Comparison of ENCODE assay signal across 11 cellular contexts in the genomic region with DNA sequence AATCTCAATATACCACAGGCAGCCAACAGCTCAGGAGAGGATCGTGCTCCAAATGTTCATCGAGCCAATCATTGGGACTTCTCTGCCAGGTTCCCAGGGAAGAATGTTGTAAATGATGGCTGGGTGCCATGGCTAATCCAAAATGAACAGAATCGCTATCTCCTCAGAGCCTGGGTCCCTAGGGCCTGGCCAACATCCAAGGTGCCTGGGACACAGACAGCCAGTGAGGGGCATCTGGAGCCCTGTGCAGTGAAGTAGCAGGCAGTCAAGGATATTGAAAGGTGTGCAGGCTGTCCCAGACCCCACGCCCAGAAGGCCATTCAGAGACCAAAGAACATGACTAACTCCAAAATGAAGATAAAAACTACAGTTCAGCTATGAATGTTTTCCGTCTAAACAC. TPM values are rescaled to one million over a fixed set of nuclear protein-coding genes. Genes with fewer than 3 reads are reported as not detected.
DNase-seq lines count a peak whose midpoint lies in the region; ATAC-seq and TF ChIP-seq lines count a peak whose summit lies in the region.
"Had no signal": no experiment of that assay in that cellular context is flagged by ENCODE, and none has a peak within 500 bp of the region (broad histone marks: within the 10 kb centered on the region; RNA-seq: fewer than 3 reads in every experiment).

No MANE protein-coding gene starts in this region.

- H3K27ac Mint-ChIP-seq in WTC11, result peak overlapping the region; percentile 33; the same call in 1 of the 2 replicates
- peak overlapping the region in 1 of 2 donors; percentile 52 for H3K27ac Mint-ChIP-seq in T-cell

- H3K4me3 ChIP-seq in right cardiac atrium (ENCODE audit: low read length), result no peak overlapping the region

- POLR2A ChIA-PET in WTC11 (lab: Charles Lee) (interaction anchor here (0.7 to 2.2 kb wide), 2 partner anchors 85 to 957 kb away, joined by 5 to 6 read pairs; a partner anchor contains a TSS), T-cell (lab: Charles Lee) (no interaction called here)

- H3K4me3 Mint-ChIP-seq in WTC11, result no peak overlapping the region
- peak overlapping the region in 1 of 3 donors; percentile 72 for H3K4me3 Mint-ChIP-seq in T-cell

- H3K36me3 Mint-ChIP-seq in WTC11 (peaks cover 17% of the 10 kb centered on the region), T-cell (peaks cover 7% of the 10 kb centered on the region)

- H3K27me3 Mint-ChIP-seq in WTC11 (ENCODE audit: low read depth) (no peaks in the 10 kb centered on the region), T-cell (no peaks in the 10 kb centered on the region)

- H3K4me1 Mint-ChIP-seq in WTC11, result peaks cover 91% of the 10 kb centered on the region
- peaks cover 100% of the 10 kb centered on the region in 3 donors for H3K4me1 Mint-ChIP-seq in T-cell

- ATAC-seq in WTC11 (no peak), right cardiac atrium (peak; percentile 44 to 57), T-cell (replicated peaks in 1 of 4) (no peak)

- WGBS in right cardiac atrium, result 26% methylated on average over 5 of the region's 5 CpGs

- no peaks in the 10 kb centered on the region for H3K9me3 ChIP-seq in right cardiac atrium (ENCODE audit: control insufficient read depth, low read length)

- DNase-seq in stimulated activated CD4-positive, alpha-beta T cell treated with anti-CD3 and anti-CD28 coated beads, Interleukin-1b, Interleukin-23, amount 100 ng/mL, for 48 hours, result peak; percentile 16
- DNase-seq in stimulated activated CD4-positive, alpha-beta T cell treated with anti-CD3 and anti-CD28 coated beads, Interleukin-4, amount 100 ng/mL, for 24 hours, result no peak
- DNase-seq in WTC11 (ENCODE audit: low spot score), result no peak
- peak; percentile 44 to 87 (median 80) for DNase-seq in right cardiac atrium
- no peak for DNase-seq in glomerular visceral epithelial cell (ENCODE audit: extremely low spot score)
- DNase-seq in NCI-H2107 (lab: John Stamatoyannopoulos, UW), result no peak
- DNase-seq in dedifferentiated amniotic fluid mesenchymal stem cell (ENCODE audit: extremely low spot score), result no peak
- no peak for DNase-seq in T-cell
- DNase-seq: Calu3; central memory CD4-positive, alpha-beta T cell; NCI-H2081 had no signal

- H3K4me1 ChIP-seq in right cardiac atrium (ENCODE audit: control insufficient read depth, insufficient read depth, low read length), result peaks cover 57% of the 10 kb centered on the region

- CTCF ChIA-PET in WTC11 (lab: Charles Lee), result no interaction called here
- CTCF ChIA-PET in T-cell (lab: Charles Lee), result interaction anchor here in 1 of 2 donors (0.6 kb wide), 1 partner anchor 1508 kb away, joined by 4 read pairs; no protein-coding TSS in a partner anchor

- H3K27ac ChIP-seq in right cardiac atrium (ENCODE audit: low read length), result no peak overlapping the region

- no peaks in the 10 kb centered on the region for H3K27me3 ChIP-seq in right cardiac atrium (ENCODE audit: control insufficient read depth, insufficient read depth)

- no peak for TF ChIP-seq CTCF in WTC11 (IDR thresholded peaks at IDR 0.05)

- no peaks in the 10 kb centered on the region for H3K9me3 Mint-ChIP-seq in WTC11
- H3K9me3 Mint-ChIP-seq in T-cell, result no peaks in the 10 kb centered on the region

- intact Hi-C loops in right cardiac atrium (cut with DNase I), result loop anchor here in 1 of 4 donors (5.0 kb wide), 1 partner anchor 33 kb away; no protein-coding TSS in a partner anchor

TF ChIP-seq in WTC11, 78 proteins besides CTCF, POLR2A, EP300 and RAD21:
- no peak for TF ChIP-seq TEAD1 (CRISPR knock-in tag; IDR thresholded peaks at IDR 0.05)
- TF ChIP-seq, protein P1, sequence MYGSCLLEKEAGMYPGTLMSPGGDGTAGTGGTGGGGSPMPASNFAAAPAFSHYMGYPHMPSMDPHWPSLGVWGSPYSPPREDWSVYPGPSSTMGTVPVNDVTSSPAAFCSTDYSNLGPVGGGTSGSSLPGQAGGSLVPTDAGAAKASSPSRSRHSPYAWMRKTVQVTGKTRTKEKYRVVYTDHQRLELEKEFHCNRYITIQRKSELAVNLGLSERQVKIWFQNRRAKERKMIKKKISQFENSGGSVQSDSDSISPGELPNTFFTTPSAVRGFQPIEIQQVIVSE (CRISPR knock-in tag; IDR thresholded peaks at IDR 0.05; ENCODE audit: borderline replicate concordance), result no peak
- TF ChIP-seq, protein P2, sequence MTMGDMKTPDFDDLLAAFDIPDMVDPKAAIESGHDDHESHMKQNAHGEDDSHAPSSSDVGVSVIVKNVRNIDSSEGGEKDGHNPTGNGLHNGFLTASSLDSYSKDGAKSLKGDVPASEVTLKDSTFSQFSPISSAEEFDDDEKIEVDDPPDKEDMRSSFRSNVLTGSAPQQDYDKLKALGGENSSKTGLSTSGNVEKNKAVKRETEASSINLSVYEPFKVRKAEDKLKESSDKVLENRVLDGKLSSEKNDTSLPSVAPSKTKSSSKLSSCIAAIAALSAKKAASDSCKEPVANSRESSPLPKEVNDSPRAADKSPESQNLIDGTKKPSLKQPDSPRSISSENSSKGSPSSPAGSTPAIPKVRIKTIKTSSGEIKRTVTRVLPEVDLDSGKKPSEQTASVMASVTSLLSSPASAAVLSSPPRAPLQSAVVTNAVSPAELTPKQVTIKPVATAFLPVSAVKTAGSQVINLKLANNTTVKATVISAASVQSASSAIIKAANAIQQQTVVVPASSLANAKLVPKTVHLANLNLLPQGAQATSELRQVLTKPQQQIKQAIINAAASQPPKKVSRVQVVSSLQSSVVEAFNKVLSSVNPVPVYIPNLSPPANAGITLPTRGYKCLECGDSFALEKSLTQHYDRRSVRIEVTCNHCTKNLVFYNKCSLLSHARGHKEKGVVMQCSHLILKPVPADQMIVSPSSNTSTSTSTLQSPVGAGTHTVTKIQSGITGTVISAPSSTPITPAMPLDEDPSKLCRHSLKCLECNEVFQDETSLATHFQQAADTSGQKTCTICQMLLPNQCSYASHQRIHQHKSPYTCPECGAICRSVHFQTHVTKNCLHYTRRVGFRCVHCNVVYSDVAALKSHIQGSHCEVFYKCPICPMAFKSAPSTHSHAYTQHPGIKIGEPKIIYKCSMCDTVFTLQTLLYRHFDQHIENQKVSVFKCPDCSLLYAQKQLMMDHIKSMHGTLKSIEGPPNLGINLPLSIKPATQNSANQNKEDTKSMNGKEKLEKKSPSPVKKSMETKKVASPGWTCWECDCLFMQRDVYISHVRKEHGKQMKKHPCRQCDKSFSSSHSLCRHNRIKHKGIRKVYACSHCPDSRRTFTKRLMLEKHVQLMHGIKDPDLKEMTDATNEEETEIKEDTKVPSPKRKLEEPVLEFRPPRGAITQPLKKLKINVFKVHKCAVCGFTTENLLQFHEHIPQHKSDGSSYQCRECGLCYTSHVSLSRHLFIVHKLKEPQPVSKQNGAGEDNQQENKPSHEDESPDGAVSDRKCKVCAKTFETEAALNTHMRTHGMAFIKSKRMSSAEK (CRISPR knock-in tag; IDR thresholded peaks at IDR 0.05; ENCODE audit: borderline replicate concordance), result no peak
- TF ChIP-seq ZNF138 (CRISPR knock-in tag; conservative IDR thresholded peaks at IDR 0.05), result no peak
- TF ChIP-seq, protein P3, sequence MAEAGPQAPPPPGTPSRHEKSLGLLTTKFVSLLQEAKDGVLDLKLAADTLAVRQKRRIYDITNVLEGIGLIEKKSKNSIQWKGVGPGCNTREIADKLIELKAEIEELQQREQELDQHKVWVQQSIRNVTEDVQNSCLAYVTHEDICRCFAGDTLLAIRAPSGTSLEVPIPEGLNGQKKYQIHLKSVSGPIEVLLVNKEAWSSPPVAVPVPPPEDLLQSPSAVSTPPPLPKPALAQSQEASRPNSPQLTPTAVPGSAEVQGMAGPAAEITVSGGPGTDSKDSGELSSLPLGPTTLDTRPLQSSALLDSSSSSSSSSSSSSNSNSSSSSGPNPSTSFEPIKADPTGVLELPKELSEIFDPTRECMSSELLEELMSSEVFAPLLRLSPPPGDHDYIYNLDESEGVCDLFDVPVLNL (CRISPR knock-in tag; IDR thresholded peaks at IDR 0.05; ENCODE audit: borderline replicate concordance, low read depth), result no peak
- TF ChIP-seq, protein P4, sequence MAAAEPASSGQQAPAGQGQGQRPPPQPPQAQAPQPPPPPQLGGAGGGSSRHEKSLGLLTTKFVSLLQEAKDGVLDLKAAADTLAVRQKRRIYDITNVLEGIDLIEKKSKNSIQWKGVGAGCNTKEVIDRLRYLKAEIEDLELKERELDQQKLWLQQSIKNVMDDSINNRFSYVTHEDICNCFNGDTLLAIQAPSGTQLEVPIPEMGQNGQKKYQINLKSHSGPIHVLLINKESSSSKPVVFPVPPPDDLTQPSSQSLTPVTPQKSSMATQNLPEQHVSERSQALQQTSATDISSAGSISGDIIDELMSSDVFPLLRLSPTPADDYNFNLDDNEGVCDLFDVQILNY (CRISPR knock-in tag; IDR thresholded peaks at IDR 0.05), result no peak
- TF ChIP-seq RORB (CRISPR knock-in tag; IDR thresholded peaks at IDR 0.05), result no peak
- no peak for TF ChIP-seq NFATC4 (CRISPR knock-in tag; IDR thresholded peaks at IDR 0.05)
- TF ChIP-seq OVOL2 (CRISPR knock-in tag; IDR thresholded peaks at IDR 0.05; ENCODE audit: borderline replicate concordance), result no peak
- no peak for TF ChIP-seq ELF4 (CRISPR knock-in tag; IDR thresholded peaks at IDR 0.05; ENCODE audit: low read depth)
- TF ChIP-seq TEAD4 (CRISPR knock-in tag; IDR thresholded peaks at IDR 0.05), result no peak
- TF ChIP-seq, protein P5, sequence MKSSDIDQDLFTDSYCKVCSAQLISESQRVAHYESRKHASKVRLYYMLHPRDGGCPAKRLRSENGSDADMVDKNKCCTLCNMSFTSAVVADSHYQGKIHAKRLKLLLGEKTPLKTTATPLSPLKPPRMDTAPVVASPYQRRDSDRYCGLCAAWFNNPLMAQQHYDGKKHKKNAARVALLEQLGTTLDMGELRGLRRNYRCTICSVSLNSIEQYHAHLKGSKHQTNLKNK (CRISPR knock-in tag; IDR thresholded peaks at IDR 0.05), result no peak

RNA-seq across cellular contexts. Expression of a gene that starts 37.7 kb away (rescaled TPM):
- 127 to 130 TPM (median 128 TPM) in 3 replicates for total RNA-seq in WTC11 (2021)
- total RNA-seq in right cardiac atrium, result 10 to 100 TPM; 51.1 to 62.8 (median 59.2) TPM
- polyA plus RNA-seq in right cardiac atrium, result 29.6 TPM
- total RNA-seq in T-cell, result 100 to 1,000 TPM; 115 to 154 (median 139) TPM

Comparison
In these comparisons a context has a peak if more than half of its experiments do, and no peak if none do; other contexts are left out.
1. DNase-seq: peak in stimulated activated CD4-positive, alpha-beta T cell treated with anti-CD3 and anti-CD28 coated beads, Interleukin-1b, Interleukin-23, amount 100 ng/mL, for 48 hours (single experiment) and right cardiac atrium (3 of 3); none in stimulated activated CD4-positive, alpha-beta T cell treated with anti-CD3 and anti-CD28 coated beads, Interleukin-4, amount 100 ng/mL, for 24 hours (single experiment), WTC11 (single experiment), glomerular visceral epithelial cell (single experiment), NCI-H2107 (single experiment), dedifferentiated amniotic fluid mesenchymal stem cell (single experiment) and T-cell (0 of 34).
2. ATAC-seq: peak in right cardiac atrium (2 of 2); none in WTC11 (single experiment) and T-cell (0 of 4).